Comparison of ENCODE assay signal across 1 cellular context in genomic region chr1:3651939-3652537, GRCh38.
TF ChIP-seq lines count a peak whose summit lies in the region.

TSS of gene TP73 (plus strand) at chr1:3652516. CDS start at chr1:3682366, 29,850 bp downstream.

TF ChIP-seq in GM23338, 12 proteins besides CTCF, POLR2A, EP300 and RAD21 (continued from another document):
- TF ChIP-seq, protein P1, sequence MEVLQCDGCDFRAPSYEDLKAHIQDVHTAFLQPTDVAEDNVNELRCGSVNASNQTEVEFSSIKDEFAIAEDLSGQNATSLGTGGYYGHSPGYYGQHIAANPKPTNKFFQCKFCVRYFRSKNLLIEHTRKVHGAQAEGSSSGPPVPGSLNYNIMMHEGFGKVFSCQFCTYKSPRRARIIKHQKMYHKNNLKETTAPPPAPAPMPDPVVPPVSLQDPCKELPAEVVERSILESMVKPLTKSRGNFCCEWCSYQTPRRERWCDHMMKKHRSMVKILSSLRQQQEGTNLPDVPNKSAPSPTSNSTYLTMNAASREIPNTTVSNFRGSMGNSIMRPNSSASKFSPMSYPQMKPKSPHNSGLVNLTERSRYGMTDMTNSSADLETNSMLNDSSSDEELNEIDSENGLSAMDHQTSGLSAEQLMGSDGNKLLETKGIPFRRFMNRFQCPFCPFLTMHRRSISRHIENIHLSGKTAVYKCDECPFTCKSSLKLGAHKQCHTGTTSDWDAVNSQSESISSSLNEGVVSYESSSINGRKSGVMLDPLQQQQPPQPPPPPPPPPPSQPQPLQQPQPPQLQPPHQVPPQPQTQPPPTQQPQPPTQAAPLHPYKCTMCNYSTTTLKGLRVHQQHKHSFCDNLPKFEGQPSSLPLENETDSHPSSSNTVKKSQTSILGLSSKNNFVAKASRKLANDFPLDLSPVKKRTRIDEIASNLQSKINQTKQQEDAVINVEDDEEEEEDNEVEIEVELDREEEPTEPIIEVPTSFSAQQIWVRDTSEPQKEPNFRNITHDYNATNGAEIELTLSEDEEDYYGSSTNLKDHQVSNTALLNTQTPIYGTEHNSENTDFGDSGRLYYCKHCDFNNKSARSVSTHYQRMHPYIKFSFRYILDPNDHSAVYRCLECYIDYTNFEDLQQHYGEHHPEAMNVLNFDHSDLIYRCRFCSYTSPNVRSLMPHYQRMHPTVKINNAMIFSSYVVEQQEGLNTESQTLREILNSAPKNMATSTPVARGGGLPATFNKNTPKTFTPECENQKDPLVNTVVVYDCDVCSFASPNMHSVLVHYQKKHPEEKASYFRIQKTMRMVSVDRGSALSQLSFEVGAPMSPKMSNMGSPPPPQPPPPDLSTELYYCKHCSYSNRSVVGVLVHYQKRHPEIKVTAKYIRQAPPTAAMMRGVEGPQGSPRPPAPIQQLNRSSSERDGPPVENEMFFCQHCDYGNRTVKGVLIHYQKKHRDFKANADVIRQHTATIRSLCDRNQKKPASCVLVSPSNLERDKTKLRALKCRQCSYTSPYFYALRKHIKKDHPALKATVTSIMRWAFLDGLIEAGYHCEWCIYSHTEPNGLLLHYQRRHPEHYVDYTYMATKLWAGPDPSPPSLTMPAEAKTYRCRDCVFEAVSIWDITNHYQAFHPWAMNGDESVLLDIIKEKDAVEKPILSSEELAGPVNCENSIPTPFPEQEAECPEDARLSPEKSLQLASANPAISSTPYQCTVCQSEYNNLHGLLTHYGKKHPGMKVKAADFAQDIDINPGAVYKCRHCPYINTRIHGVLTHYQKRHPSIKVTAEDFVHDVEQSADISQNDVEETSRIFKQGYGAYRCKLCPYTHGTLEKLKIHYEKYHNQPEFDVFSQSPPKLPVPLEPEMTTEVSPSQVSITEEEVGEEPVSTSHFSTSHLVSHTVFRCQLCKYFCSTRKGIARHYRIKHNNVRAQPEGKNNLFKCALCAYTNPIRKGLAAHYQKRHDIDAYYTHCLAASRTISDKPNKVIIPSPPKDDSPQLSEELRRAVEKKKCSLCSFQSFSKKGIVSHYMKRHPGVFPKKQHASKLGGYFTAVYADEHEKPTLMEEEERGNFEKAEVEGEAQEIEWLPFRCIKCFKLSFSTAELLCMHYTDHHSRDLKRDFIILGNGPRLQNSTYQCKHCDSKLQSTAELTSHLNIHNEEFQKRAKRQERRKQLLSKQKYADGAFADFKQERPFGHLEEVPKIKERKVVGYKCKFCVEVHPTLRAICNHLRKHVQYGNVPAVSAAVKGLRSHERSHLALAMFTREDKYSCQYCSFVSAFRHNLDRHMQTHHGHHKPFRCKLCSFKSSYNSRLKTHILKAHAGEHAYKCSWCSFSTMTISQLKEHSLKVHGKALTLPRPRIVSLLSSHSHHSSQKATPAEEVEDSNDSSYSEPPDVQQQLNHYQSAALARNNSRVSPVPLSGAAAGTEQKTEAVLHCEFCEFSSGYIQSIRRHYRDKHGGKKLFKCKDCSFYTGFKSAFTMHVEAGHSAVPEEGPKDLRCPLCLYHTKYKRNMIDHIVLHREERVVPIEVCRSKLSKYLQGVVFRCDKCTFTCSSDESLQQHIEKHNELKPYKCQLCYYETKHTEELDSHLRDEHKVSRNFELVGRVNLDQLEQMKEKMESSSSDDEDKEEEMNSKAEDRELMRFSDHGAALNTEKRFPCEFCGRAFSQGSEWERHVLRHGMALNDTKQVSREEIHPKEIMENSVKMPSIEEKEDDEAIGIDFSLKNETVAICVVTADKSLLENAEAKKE (CRISPR knock-in tag; IDR thresholded peaks at IDR 0.05), result no peak
- TF ChIP-seq, protein P2, sequence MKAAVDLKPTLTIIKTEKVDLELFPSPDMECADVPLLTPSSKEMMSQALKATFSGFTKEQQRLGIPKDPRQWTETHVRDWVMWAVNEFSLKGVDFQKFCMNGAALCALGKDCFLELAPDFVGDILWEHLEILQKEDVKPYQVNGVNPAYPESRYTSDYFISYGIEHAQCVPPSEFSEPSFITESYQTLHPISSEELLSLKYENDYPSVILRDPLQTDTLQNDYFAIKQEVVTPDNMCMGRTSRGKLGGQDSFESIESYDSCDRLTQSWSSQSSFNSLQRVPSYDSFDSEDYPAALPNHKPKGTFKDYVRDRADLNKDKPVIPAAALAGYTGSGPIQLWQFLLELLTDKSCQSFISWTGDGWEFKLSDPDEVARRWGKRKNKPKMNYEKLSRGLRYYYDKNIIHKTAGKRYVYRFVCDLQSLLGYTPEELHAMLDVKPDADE (IDR thresholded peaks at IDR 0.05), result no peak
- no peak for TF ChIP-seq NANOG (IDR thresholded peaks at IDR 0.05; ENCODE audit: borderline replicate concordance)
